ENCODE assay signal across 8 cellular contexts in the genomic region with DNA sequence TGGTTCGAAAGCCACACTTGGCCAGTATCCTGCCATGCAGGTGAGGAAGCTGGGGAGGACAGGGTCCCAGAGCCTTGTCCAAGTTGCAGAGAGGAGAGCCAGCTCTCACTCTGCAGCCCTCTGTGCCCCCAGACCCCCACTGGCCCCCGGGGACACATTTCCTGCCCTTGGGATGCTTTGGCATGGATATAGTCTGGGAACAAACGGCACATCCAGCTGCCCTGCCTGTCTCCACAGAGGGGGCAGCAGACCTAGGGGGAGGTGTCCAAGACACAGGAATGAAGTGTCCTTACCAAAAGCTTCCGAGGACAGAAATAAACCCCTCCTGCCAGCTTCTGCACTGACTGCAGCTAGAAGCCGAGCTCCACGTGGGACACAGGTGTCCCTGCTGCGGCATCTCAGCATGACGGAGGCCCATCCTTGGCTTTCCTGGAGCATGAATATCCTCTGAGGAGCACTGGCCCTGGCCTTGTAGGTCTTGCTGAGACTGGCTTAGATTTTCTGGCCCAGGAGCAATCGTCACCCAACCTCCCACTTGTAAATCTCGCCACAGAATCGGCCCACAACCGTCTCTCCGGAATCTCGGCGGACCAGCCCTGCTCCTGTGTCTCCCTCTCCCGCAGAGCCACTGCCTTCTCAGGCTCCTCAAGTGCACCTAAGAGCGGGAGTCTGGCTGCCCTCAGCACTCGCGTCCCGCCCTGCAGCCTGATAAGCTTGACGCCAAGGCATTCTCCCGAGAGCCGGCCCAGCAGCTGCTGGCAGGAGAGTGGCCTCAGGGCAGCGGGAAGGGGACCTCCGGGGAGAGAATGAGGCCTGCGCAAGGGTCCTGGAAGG. TPM values are rescaled to one million over a fixed set of nuclear protein-coding genes. Genes with fewer than 3 reads are reported as not detected.
DNase-seq lines count a peak whose midpoint lies in the region; ATAC-seq and TF ChIP-seq lines count a peak whose summit lies in the region.

No MANE protein-coding gene starts in this region.

- H3K36me3 ChIP-seq in SK-N-MC (ENCODE audit: insufficient read depth, low read length) (no peaks in the 10 kb centered on the region), ectodermal cell (ENCODE audit: control insufficient read depth, insufficient read depth, low read length) (no peaks in the 10 kb centered on the region), mesendoderm (ENCODE audit: control insufficient read depth, insufficient read depth, low read length) (no peaks in the 10 kb centered on the region), upper lobe of left lung (peaks cover 0 to 2% (median 0%) of the 10 kb centered on the region in 4 donors)

- no peak overlapping the region for H2BK120ac ChIP-seq in mesendoderm (ENCODE audit: low read depth, low read length)

- peak overlapping the region; percentile 35 for H3K18ac ChIP-seq in mesendoderm (ENCODE audit: low read length)

- TF ChIP-seq POLR2A in upper lobe of left lung (IDR thresholded peaks at IDR 0.05) = no peak

- TF ChIP-seq EP300 in upper lobe of left lung (IDR thresholded peaks at IDR 0.05) = no peak

- H3K56ac ChIP-seq in mesendoderm (ENCODE audit: low read length) = peak overlapping the region; percentile 99

- H3K27me3 ChIP-seq in ectodermal cell (ENCODE audit: control insufficient read depth, insufficient read depth, low read length, poor library complexity, severe bottlenecking) (no peaks in the 10 kb centered on the region), mesendoderm (ENCODE audit: insufficient read depth, low read length, poor library complexity) (no peaks in the 10 kb centered on the region), upper lobe of left lung (no peaks in the 10 kb centered on the region)

- H3K9me3 ChIP-seq in SK-N-MC (ENCODE audit: low read depth, low read length) (no peaks in the 10 kb centered on the region), ectodermal cell (ENCODE audit: control insufficient read depth, low read length) (no peaks in the 10 kb centered on the region), upper lobe of left lung (no peaks in the 10 kb centered on the region)

- peaks cover 31% of the 10 kb centered on the region for H3K79me1 ChIP-seq in mesendoderm (ENCODE audit: low read length)

- H4K8ac ChIP-seq in mesendoderm (ENCODE audit: low read depth, low read length) = no peak overlapping the region

- peak overlapping the region; percentile 80 for H3K4me3 ChIP-seq in AG10803 (ENCODE audit: low read length)
- H3K4me3 ChIP-seq in SK-N-MC = peak overlapping the region; percentile 78
- peak overlapping the region; percentile 83 for H3K4me3 ChIP-seq in ectodermal cell (ENCODE audit: insufficient read depth, low read depth, low read length)
- peak overlapping the region; percentile 74 for H3K4me3 ChIP-seq in mesendoderm (ENCODE audit: low read length)
- peak overlapping the region; percentile 65 to 91 (median 78) for H3K4me3 ChIP-seq in upper lobe of left lung

- peak overlapping the region; percentile 99 for H3K4me2 ChIP-seq in mesendoderm (ENCODE audit: low read length)

- H3K9ac ChIP-seq in SK-N-MC (ENCODE audit: insufficient read length) = peak overlapping the region; percentile 82
- peak overlapping the region; percentile 98 for H3K9ac ChIP-seq in mesendoderm (ENCODE audit: low read length)

- WGBS in ectodermal cell, 2 experiments = 25 to 26% methylated on average over 26 of the region's 26 CpGs
- no CpG with 5 or more reads among the region's 26 CpGs for WGBS in mesendoderm (ENCODE audit: extremely low coverage, insufficient coverage, low lambda C conversion rate)
- WGBS in upper lobe of left lung, 2 donors = 8 to 18% methylated on average over 4 to 26 of the region's 26 CpGs

- DNase-seq in AG10803 (ENCODE audit: low read depth) = peak; percentile 40
- DNase-seq in SK-N-MC (ENCODE audit: low read depth, low spot score) = no peak
- peak; percentile 87 for DNase-seq in mesendoderm
- DNase-seq in upper lobe of left lung = peak in 1 of 2 donors; percentile 46
- DNase-seq in NCI-H446 treated with DMSO at 0.1 percent for 48 hours (lab: John Stamatoyannopoulos, UW) = no peak

- ATAC-seq in GM21576 (IDR thresholded peaks at IDR 0.05; ENCODE audit: unreplicated experiment) (peak; percentile 2), upper lobe of left lung (ENCODE audit: low FRiP score in 2 of 2) (peak; percentile 12 to 17), GM21390 (IDR thresholded peaks at IDR 0.05; ENCODE audit: unreplicated experiment) (no peak)

- H3K79me2 ChIP-seq in mesendoderm (ENCODE audit: control insufficient read depth, insufficient read depth, low read length) = peaks cover 39% of the 10 kb centered on the region

- H3K27ac ChIP-seq in SK-N-MC (peak overlapping the region; percentile 97), ectodermal cell (ENCODE audit: insufficient read depth, low read depth, low read length, poor library complexity, severe bottlenecking) (peak overlapping the region; percentile 65), mesendoderm (ENCODE audit: low read depth, low read length) (peak overlapping the region; percentile 84), upper lobe of left lung (peak overlapping the region; percentile 96 to 99 (median 98))

- peak overlapping the region; percentile 43 for H2AK5ac ChIP-seq in mesendoderm (ENCODE audit: low read length)

- no peak overlapping the region for H2BK5ac ChIP-seq in mesendoderm (ENCODE audit: low read length)

- peak overlapping the region; percentile 100 for H3K23ac ChIP-seq in mesendoderm (ENCODE audit: low read length)

- no peak for TF ChIP-seq CTCF in AG10803 (conservative IDR thresholded peaks at IDR 0.05; ENCODE audit: low read length)
- no peak for TF ChIP-seq CTCF in upper lobe of left lung (IDR thresholded peaks at IDR 0.05)

- no peak overlapping the region for H2BK15ac ChIP-seq in mesendoderm (replicated peaks; ENCODE audit: low read depth)

- H3K4me1 ChIP-seq in ectodermal cell (ENCODE audit: control insufficient read depth, insufficient read depth, low read length) (peaks cover 23% of the 10 kb centered on the region), mesendoderm (ENCODE audit: control insufficient read depth, low read depth, low read length) (peaks cover 11% of the 10 kb centered on the region), upper lobe of left lung (peaks cover 29 to 62% (median 39%) of the 10 kb centered on the region in 4 donors)

- H4K5ac ChIP-seq in mesendoderm (ENCODE audit: low read length) = no peak overlapping the region

- peak overlapping the region; percentile 44 for H3K4ac ChIP-seq in mesendoderm (ENCODE audit: low read depth, low read length)

RNA-seq across cellular contexts. Expression of a gene that starts 1.1 kb away (rescaled TPM):
- polyA plus RNA-seq in ectodermal cell (2013, experiment 1 of 4) = 29.9 TPM
- polyA plus RNA-seq in ectodermal cell (2013, experiment 2 of 4) = 30.5 TPM
- 23.4 TPM for polyA plus RNA-seq in ectodermal cell (2013, experiment 3 of 4)
- 24.4 TPM for polyA plus RNA-seq in ectodermal cell (2013, experiment 4 of 4)
- 41.7 TPM for polyA plus RNA-seq in mesendoderm (2013, experiment 1 of 2)
- 42.1 TPM for polyA plus RNA-seq in mesendoderm (2013, experiment 2 of 2)
- 10 to 100 TPM; 27.3 to 84.5 (median 66.1) TPM for total RNA-seq in upper lobe of left lung

RNA-seq across cellular contexts. Expression of a gene that starts 33.8 kb away (rescaled TPM):
- polyA plus RNA-seq in ectodermal cell (2013, experiment 1 of 4) = not detected
- polyA plus RNA-seq in ectodermal cell (2013, experiment 2 of 4) = not detected
- not detected for polyA plus RNA-seq in ectodermal cell (2013, experiment 3 of 4)
- not detected for polyA plus RNA-seq in ectodermal cell (2013, experiment 4 of 4)
- polyA plus RNA-seq in mesendoderm (2013, experiment 1 of 2) = 0.04 TPM
- 0.03 TPM for polyA plus RNA-seq in mesendoderm (2013, experiment 2 of 2)
- total RNA-seq in upper lobe of left lung = not detected

RNA-seq across cellular contexts. Expression of a gene that starts 40.4 kb away (rescaled TPM):
- polyA plus RNA-seq in ectodermal cell (2013, experiment 1 of 4) = not detected
- polyA plus RNA-seq in ectodermal cell (2013, experiment 2 of 4) = not detected
- not detected for polyA plus RNA-seq in ectodermal cell (2013, experiment 3 of 4)
- polyA plus RNA-seq in ectodermal cell (2013, experiment 4 of 4) = 0.12 TPM
- 0.08 TPM for polyA plus RNA-seq in mesendoderm (2013, experiment 1 of 2)
- 0.07 TPM for polyA plus RNA-seq in mesendoderm (2013, experiment 2 of 2)
- total RNA-seq in upper lobe of left lung = 1 to 10 TPM; 1.2 to 7.8 (median 3.3) TPM

RNA-seq across cellular contexts. Expression of a gene that starts 43.4 kb away (rescaled TPM):
- 49.3 TPM for polyA plus RNA-seq in ectodermal cell (2013, experiment 1 of 4)
- polyA plus RNA-seq in ectodermal cell (2013, experiment 2 of 4) = 55.7 TPM
- 46.6 TPM for polyA plus RNA-seq in ectodermal cell (2013, experiment 3 of 4)
- polyA plus RNA-seq in ectodermal cell (2013, experiment 4 of 4) = 45.9 TPM
- polyA plus RNA-seq in mesendoderm (2013, experiment 1 of 2) = 12.1 TPM
- 12.6 TPM for polyA plus RNA-seq in mesendoderm (2013, experiment 2 of 2)
- 100 to 1,000 TPM in 2 of 6 donors, 10 to 100 TPM in 4; 42.7 to 153 (median 79.6) TPM for total RNA-seq in upper lobe of left lung

Comparison
In these comparisons a context has a peak if more than half of its experiments do, and no peak if none do; other contexts are left out.
1. DNase-seq: peak in AG10803 (single experiment) and mesendoderm (single experiment); none in SK-N-MC (single experiment) and NCI-H446 treated with DMSO at 0.1 percent for 48 hours (single experiment).
2. Peak in every context shown above with its lines, with median percentiles within 50 percentile points of each other: H3K4me3 ChIP-seq and H3K27ac ChIP-seq.